ENCODE assay signal across 1 cellular context in genomic region chr6:30614843-30615218, GRCh38.
A peak's percentile ranks its signal among the peaks of the same experiment; 100 is the strongest.
TF ChIP-seq lines count a peak whose summit lies in the region.

No MANE protein-coding gene starts in this region.

TF ChIP-seq in HepG2, 621 proteins besides CTCF, POLR2A, EP300 and RAD21 (continued from another document and continues in another):
- no peak for TF ChIP-seq GPN1 (CRISPR knock-in tag; IDR thresholded peaks at IDR 0.05; ENCODE audit: borderline replicate concordance)
- TF ChIP-seq FIP1L1 (IDR thresholded peaks at IDR 0.05; ENCODE audit: borderline replicate concordance, insufficient read depth, low read depth, low read length) = no peak
- peak; percentile 5; the same call in 1 of the 2 replicates for TF ChIP-seq RARA (CRISPR knock-in tag; IDR thresholded peaks at IDR 0.05)
- peak; percentile 21; the same call in 1 of the 2 replicates for TF ChIP-seq ZNF431 (CRISPR knock-in tag; IDR thresholded peaks at IDR 0.05; ENCODE audit: borderline replicate concordance, low read depth)
- no peak for TF ChIP-seq ZNF318 (CRISPR knock-in tag; IDR thresholded peaks at IDR 0.05)
- TF ChIP-seq CERS6 (CRISPR knock-in tag; IDR thresholded peaks at IDR 0.05) = no peak
- no peak; the same call in 1 of the 2 replicates for TF ChIP-seq ZNF264 (CRISPR knock-in tag; IDR thresholded peaks at IDR 0.05)
- no peak for TF ChIP-seq ZFP36 (IDR thresholded peaks at IDR 0.05; ENCODE audit: borderline replicate concordance, low read depth, low read length, partially characterized antibody)
- no peak for TF ChIP-seq HNRNPL (IDR thresholded peaks at IDR 0.05; ENCODE audit: low read depth, low read length)
- TF ChIP-seq ZNF326 (CRISPR knock-in tag; IDR thresholded peaks at IDR 0.05; ENCODE audit: borderline replicate concordance) = no peak
- 0 out of 2 replicates have a peak, but pooled peaks have one; percentile 14 for TF ChIP-seq SATB2 (CRISPR knock-in tag; IDR thresholded peaks at IDR 0.05)
- no peak for TF ChIP-seq GABPA (IDR thresholded peaks at IDR 0.05; ENCODE audit: low read depth, low read length)
- TF ChIP-seq GABPA (CRISPR knock-in tag; IDR thresholded peaks at IDR 0.05; ENCODE audit: low read depth) = peak; percentile 45; the same call in 1 of the 2 replicates
- no peak for TF ChIP-seq ZNF414 (CRISPR knock-in tag; IDR thresholded peaks at IDR 0.05)
- TF ChIP-seq MTA1 (CRISPR knock-in tag; IDR thresholded peaks at IDR 0.05; ENCODE audit: borderline replicate concordance) = no peak
- 0 out of 2 replicates have a peak, but pooled peaks have one; percentile 44 for TF ChIP-seq SNAPC4 (CRISPR knock-in tag; IDR thresholded peaks at IDR 0.05)
- no peak for TF ChIP-seq MYNN (CRISPR knock-in tag; IDR thresholded peaks at IDR 0.05; ENCODE audit: low read depth)
- no peak for TF ChIP-seq IRX3 (CRISPR knock-in tag; IDR thresholded peaks at IDR 0.05; ENCODE audit: borderline replicate concordance, low read depth)
- TF ChIP-seq ATF4 (CRISPR knock-in tag; IDR thresholded peaks at IDR 0.05) = peak in 1 of 2 experiments; percentile 95; a peak in 2 of 4 replicates
- no peak for TF ChIP-seq ATAD3A (CRISPR knock-in tag; IDR thresholded peaks at IDR 0.05)
- no peak for TF ChIP-seq TEAD3 (CRISPR knock-in tag; optimal IDR thresholded peaks at IDR 0.05; ENCODE audit: borderline replicate concordance)
- TF ChIP-seq ZNF280D (CRISPR knock-in tag; IDR thresholded peaks at IDR 0.05) = peak; percentile 86; the same call in 1 of the 2 replicates
- no peak for TF ChIP-seq DZIP1 (CRISPR knock-in tag; IDR thresholded peaks at IDR 0.05)
- TF ChIP-seq FOXM1 (CRISPR knock-in tag; IDR thresholded peaks at IDR 0.05) = no peak
- no peak for TF ChIP-seq THYN1 (CRISPR knock-in tag; IDR thresholded peaks at IDR 0.05; ENCODE audit: borderline replicate concordance, low read depth)
- TF ChIP-seq ZNF619 (CRISPR knock-in tag; IDR thresholded peaks at IDR 0.05) = no peak
- TF ChIP-seq MTERF4 (CRISPR knock-in tag; IDR thresholded peaks at IDR 0.05) = no peak
- no peak for TF ChIP-seq TRIM24 (CRISPR knock-in tag; IDR thresholded peaks at IDR 0.05)
- TF ChIP-seq KLF6 (CRISPR knock-in tag; IDR thresholded peaks at IDR 0.05) = peak; percentile 20; the same call in 1 of the 2 replicates
- TF ChIP-seq MATR3 (CRISPR knock-in tag; IDR thresholded peaks at IDR 0.05) = no peak
- TF ChIP-seq STAT5B (CRISPR knock-in tag; IDR thresholded peaks at IDR 0.05) = no peak
- no peak for TF ChIP-seq TOE1 (CRISPR knock-in tag; IDR thresholded peaks at IDR 0.05)
- no peak for TF ChIP-seq ZNF468 (CRISPR knock-in tag; IDR thresholded peaks at IDR 0.05)
- no peak for TF ChIP-seq REXO4 (CRISPR knock-in tag; IDR thresholded peaks at IDR 0.05; ENCODE audit: borderline replicate concordance)
- no peak for TF ChIP-seq ZNF232 (CRISPR knock-in tag; IDR thresholded peaks at IDR 0.05; ENCODE audit: borderline replicate concordance)
- TF ChIP-seq ESRRA (CRISPR knock-in tag; IDR thresholded peaks at IDR 0.05; ENCODE audit: low read depth) = no peak
